ENCODE assay signal across 12 cellular contexts in the genomic region with DNA sequence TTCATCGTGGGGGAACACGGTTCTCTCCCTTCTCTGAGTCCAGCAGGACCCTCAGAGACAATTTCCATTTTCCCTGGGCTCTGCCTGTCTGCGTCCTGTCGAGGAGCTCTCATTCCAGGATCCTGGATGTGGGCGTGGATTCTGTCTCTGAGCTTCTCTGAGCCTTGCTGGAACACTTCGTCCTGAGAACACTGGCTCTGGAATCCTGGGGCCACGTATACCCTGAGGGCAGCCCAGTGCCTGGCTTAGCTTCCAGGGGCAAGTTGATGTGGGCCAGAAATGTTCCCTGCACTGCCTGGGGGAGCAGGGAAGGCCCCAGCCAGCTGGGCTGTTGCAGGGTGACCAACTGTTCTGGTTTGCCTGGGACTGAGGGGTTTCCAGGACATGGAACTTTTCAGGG.
"Had no signal": no experiment of that assay in that cellular context is flagged by ENCODE, and none has a peak within 500 bp of the region (broad histone marks: within the 10 kb centered on the region; RNA-seq: fewer than 3 reads in every experiment).

No MANE protein-coding gene starts in this region.

- DNase-seq: activated CD4-positive, alpha-beta memory T cell treated with anti-CD3 and anti-CD28 coated beads for 36 hours; activated naive CD4-positive, alpha-beta T cell treated with Interleukin-2 at 50 U/mL for 16 hours; central memory CD4-positive, alpha-beta T cell; effector CD4-positive, alpha-beta T cell; left colon; trophoblast cell had no signal

- H3K4me1 Mint-ChIP-seq: stimulated activated effector memory CD8-positive, alpha-beta T cell treated with anti-CD3 and anti-CD28 coated beads, Interleukin-12 subunit alpha, Interleukin-12 subunit beta, amount 100 ng/mL, for 72 hours had no signal

- H3K27me3 ChIP-seq: adrenal gland had no signal

- H3K4me3 Mint-ChIP-seq: activated CD4-positive, alpha-beta memory T cell treated with anti-CD3 and anti-CD28 coated beads for 36 hours; memory B cell; natural killer cell treated with Interleukin-12 subunit alpha and Interleukin-12 subunit beta and Interleukin-15 and Interleukin-18, amount 100 ng/mL, for 72 hours; stimulated activated effector memory CD8-positive, alpha-beta T cell treated with anti-CD3 and anti-CD28 coated beads, Interleukin-12 subunit alpha, Interleukin-12 subunit beta, amount 100 ng/mL, for 72 hours had no signal

- H3K9me3 ChIP-seq: adrenal gland had no signal

- H3K4me3 ChIP-seq: adrenal gland, coronary artery had no signal

- H3K9me3 Mint-ChIP-seq: activated CD4-positive, alpha-beta memory T cell treated with anti-CD3 and anti-CD28 coated beads for 36 hours; memory B cell; natural killer cell treated with Interleukin-12 subunit alpha and Interleukin-12 subunit beta and Interleukin-15 and Interleukin-18, amount 100 ng/mL, for 72 hours; stimulated activated effector memory CD8-positive, alpha-beta T cell treated with anti-CD3 and anti-CD28 coated beads, Interleukin-12 subunit alpha, Interleukin-12 subunit beta, amount 100 ng/mL, for 72 hours had no signal

- H3K36me3 Mint-ChIP-seq: activated CD4-positive, alpha-beta memory T cell treated with anti-CD3 and anti-CD28 coated beads for 36 hours; memory B cell; natural killer cell treated with Interleukin-12 subunit alpha and Interleukin-12 subunit beta and Interleukin-15 and Interleukin-18, amount 100 ng/mL, for 72 hours; stimulated activated effector memory CD8-positive, alpha-beta T cell treated with anti-CD3 and anti-CD28 coated beads, Interleukin-12 subunit alpha, Interleukin-12 subunit beta, amount 100 ng/mL, for 72 hours had no signal

- ATAC-seq: left colon; natural killer cell treated with Interleukin-12 subunit alpha and Interleukin-12 subunit beta and Interleukin-15 and Interleukin-18, amount 100 ng/mL, for 72 hours; stimulated activated effector memory CD8-positive, alpha-beta T cell treated with anti-CD3 and anti-CD28 coated beads, Interleukin-12 subunit alpha, Interleukin-12 subunit beta, amount 100 ng/mL, for 72 hours had no signal

- H3K27ac ChIP-seq: coronary artery, VCaP had no signal

- H3K27ac Mint-ChIP-seq: activated CD4-positive, alpha-beta memory T cell treated with anti-CD3 and anti-CD28 coated beads for 36 hours; memory B cell; natural killer cell treated with Interleukin-12 subunit alpha and Interleukin-12 subunit beta and Interleukin-15 and Interleukin-18, amount 100 ng/mL, for 72 hours; stimulated activated effector memory CD8-positive, alpha-beta T cell treated with anti-CD3 and anti-CD28 coated beads, Interleukin-12 subunit alpha, Interleukin-12 subunit beta, amount 100 ng/mL, for 72 hours had no signal

- H3K27me3 Mint-ChIP-seq: activated CD4-positive, alpha-beta memory T cell treated with anti-CD3 and anti-CD28 coated beads for 36 hours had no signal

- H3K36me3 ChIP-seq: adrenal gland had no signal
